Comparison of ENCODE assay signal across 1 cellular context in the genomic region with DNA sequence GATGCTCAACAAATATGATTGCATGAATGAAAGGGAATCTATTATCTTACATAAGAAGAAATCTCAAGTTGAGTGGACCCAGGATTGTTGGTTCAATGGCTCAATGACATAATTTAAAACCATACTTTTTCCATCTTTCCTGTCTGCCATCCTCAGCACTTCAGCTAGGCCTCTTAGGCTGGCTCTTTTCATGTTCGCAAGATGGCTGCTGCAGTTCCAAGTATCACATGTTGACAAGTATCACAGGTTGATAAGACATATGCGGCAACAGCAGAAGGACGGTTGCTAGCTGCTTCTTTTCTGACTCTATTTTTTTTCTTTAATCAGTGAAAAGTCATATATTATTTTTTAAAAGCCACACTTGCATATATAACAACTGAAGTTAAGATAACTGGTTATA.
TF ChIP-seq lines count a peak whose summit lies in the region.

No MANE protein-coding gene starts in this region.

TF ChIP-seq in H1, 55 proteins besides CTCF, POLR2A, EP300 and RAD21:
- TF ChIP-seq POLR2AphosphoS5 (IDR thresholded peaks at IDR 0.05; ENCODE audit: low read depth, low read length) (no peak), YY1 (IDR thresholded peaks at IDR 0.05; ENCODE audit: low read depth, low read length) (peak; percentile 40; the same call in 1 of the 2 replicates), TAF7 (optimal IDR thresholded peaks at IDR 0.05; ENCODE audit: borderline replicate concordance, low read depth, low read length) (no peak), CBX8 (IDR thresholded peaks at IDR 0.05; ENCODE audit: borderline replicate concordance, low read depth, low read length) (no peak), BCL11A (IDR thresholded peaks at IDR 0.05; ENCODE audit: low read depth in 2 of 2, low read length in 2 of 2) (no peak), SP2 (IDR thresholded peaks at IDR 0.05; ENCODE audit: low read length) (no peak), HDAC6 (IDR thresholded peaks at IDR 0.05; ENCODE audit: low read depth, low read length) (no peak), RXRA (IDR thresholded peaks at IDR 0.05; ENCODE audit: insufficient read depth, low read depth, low read length) (no peak)
